Comparison of ENCODE assay signal across 16 cellular contexts in genomic region chr15:55170361-55170760, GRCh38. TPM values are rescaled to one million over a fixed set of nuclear protein-coding genes. Genes with fewer than 3 reads are reported as not detected.
DNase-seq lines count a peak whose midpoint lies in the region; ATAC-seq, FAIRE-seq and TF ChIP-seq lines count a peak whose summit lies in the region.
"Had no signal": no experiment of that assay in that cellular context is flagged by ENCODE, and none has a peak within 500 bp of the region (broad histone marks: within the 10 kb centered on the region; RNA-seq: fewer than 3 reads in every experiment).

No MANE protein-coding gene starts in this region.

- peak; percentile 61 for FAIRE-seq in A549 (lab: Jason Lieb, UNC)
- FAIRE-seq: G401.6, GM12891 had no signal

- TF ChIP-seq CTCF in A549 (IDR thresholded peaks at IDR 0.05) = no peak
- TF ChIP-seq CTCF in fibroblast of the aortic adventitia (IDR thresholded peaks at IDR 0.05; ENCODE audit: insufficient read depth, low read length) = no peak
- TF ChIP-seq CTCF in endodermal cell (conservative IDR thresholded peaks at IDR 0.05) = no peak

- no peaks in the 10 kb centered on the region for H3K27me3 Mint-ChIP-seq in endodermal cell (ENCODE audit: insufficient read depth)
- H3K27me3 Mint-ChIP-seq in activated CD8-positive, alpha-beta memory T cell treated with anti-CD3 and anti-CD28 coated beads, Interleukin-2, amount 10 ng/mL, durations not matched to agents 7 days and 5 days = no peaks in the 10 kb centered on the region
- H3K27me3 Mint-ChIP-seq: B cell had no signal

- no peak for TF ChIP-seq EP300 in A549 (IDR thresholded peaks at IDR 0.05)

- no peak for TF ChIP-seq RAD21 in A549 (conservative IDR thresholded peaks at IDR 0.05 in 1 of 2, IDR thresholded peaks at IDR 0.05 in 1 of 2)

- DNase-seq in A549 (ENCODE audit: low read depth in 1 of 2, low spot score in 1 of 2) (no peak), fibroblast of the aortic adventitia (ENCODE audit: low read depth) (peak; percentile 25), left kidney (ENCODE audit: low read depth, low spot score) (peak; percentile 34), renal cortical epithelial cell (ENCODE audit: low read depth) (peak; percentile 59), endodermal cell (no peak)
- DNase-seq in stimulated activated naive CD4-positive, alpha-beta T cell (lab: John Stamatoyannopoulos, UW) = no peak
- no peak for DNase-seq in activated CD8-positive, alpha-beta memory T cell treated with anti-CD3 and anti-CD28 coated beads, Interleukin-2, amount 10 ng/mL, durations not matched to agents 7 days and 5 days
- DNase-seq: CD8-positive, alpha-beta T cell; DMS 273 treated with DMSO at 0.1 percent for 48 hours; GM23248 had no signal

- H3K9me3 Mint-ChIP-seq in endodermal cell = no peaks in the 10 kb centered on the region
- no peaks in the 10 kb centered on the region for H3K9me3 Mint-ChIP-seq in activated CD8-positive, alpha-beta memory T cell treated with anti-CD3 and anti-CD28 coated beads, Interleukin-2, amount 10 ng/mL, durations not matched to agents 7 days and 5 days (ENCODE audit: low read depth)
- H3K9me3 Mint-ChIP-seq: CD8-positive, alpha-beta T cell had no signal

- 0 out of 3 replicates have a peak overlapping the region, but pooled peaks have one; percentile 11 for H3K4me2 ChIP-seq in A549
- H3K4me2 ChIP-seq: BLaER1 treated with 17β-estradiol and CSF1 and Interleukin-3, amounts not matched to agents 10 nM and 100 nM had no signal

- H3K4me3 Mint-ChIP-seq in endodermal cell = no peak overlapping the region
- no peak overlapping the region for H3K4me3 Mint-ChIP-seq in activated CD8-positive, alpha-beta memory T cell treated with anti-CD3 and anti-CD28 coated beads, Interleukin-2, amount 10 ng/mL, durations not matched to agents 7 days and 5 days
- H3K4me3 Mint-ChIP-seq: B cell; CD8-positive, alpha-beta T cell had no signal

- H3K9ac ChIP-seq in endodermal cell (ENCODE audit: extremely low read depth, low read length, poor library complexity, severe bottlenecking) = no peak overlapping the region
- H3K9ac ChIP-seq: BLaER1 treated with 17β-estradiol and CSF1 and Interleukin-3, amounts not matched to agents 10 nM and 100 nM; GM23248 had no signal

- ATAC-seq in A549 = no peak
- no peak for ATAC-seq in activated CD8-positive, alpha-beta memory T cell treated with anti-CD3 and anti-CD28 coated beads, Interleukin-2, amount 10 ng/mL, durations not matched to agents 7 days and 5 days
- ATAC-seq: CD8-positive, alpha-beta T cell had no signal

- peaks cover 2% of the 10 kb centered on the region for H3K36me3 ChIP-seq in endodermal cell (ENCODE audit: control insufficient read depth, insufficient read depth, low read length)
- H3K36me3 ChIP-seq: HAP-1 had no signal

- POLR2A ChIA-PET in A549 (lab: Yijun Ruan, JAX) = no interaction called here

- H3K4me1 ChIP-seq in A549 = peaks cover 7% of the 10 kb centered on the region; the same call in 1 of the 3 replicates
- H3K4me1 ChIP-seq in endodermal cell (ENCODE audit: control insufficient read depth, insufficient read depth, low read length) = no peaks in the 10 kb centered on the region
- H3K4me1 ChIP-seq: BLaER1 treated with 17β-estradiol and CSF1 and Interleukin-3, amounts not matched to agents 10 nM and 100 nM; HAP-1 had no signal

- H3K27ac ChIP-seq in A549 (no peak overlapping the region), endodermal cell (ENCODE audit: low read depth, low read length) (no peak overlapping the region)
- H3K27ac ChIP-seq: 22Rv1; BLaER1 treated with 17β-estradiol and CSF1 and Interleukin-3, amounts not matched to agents 10 nM and 100 nM; GM23248 had no signal

- 65% methylated on average over 4 of the region's 4 CpGs for WGBS in A549 (ENCODE audit: missing lambda C conversion rate)
- WGBS in endodermal cell (ENCODE audit: insufficient coverage in 1 of 2, insufficient read length in 1 of 2), 2 experiments = 80 to 100% methylated on average over 1 to 4 of the region's 4 CpGs

- no peak overlapping the region for H3K4me3 ChIP-seq in A549
- H3K4me3 ChIP-seq in fibroblast of the aortic adventitia (ENCODE audit: low read depth, low read length) = no peak overlapping the region
- H3K4me3 ChIP-seq in endodermal cell (ENCODE audit: low read length) = no peak overlapping the region
- H3K4me3 ChIP-seq: BLaER1 treated with 17β-estradiol and CSF1 and Interleukin-3, amounts not matched to agents 10 nM and 100 nM; GM23248; HAP-1 had no signal

- H3K27me3 ChIP-seq in endodermal cell (ENCODE audit: control insufficient read depth, insufficient read depth, low read length, poor library complexity, severe bottlenecking) = no peaks in the 10 kb centered on the region
- H3K27me3 ChIP-seq: BLaER1 treated with 17β-estradiol and CSF1 and Interleukin-3, amounts not matched to agents 10 nM and 100 nM had no signal

- no peak for TF ChIP-seq POLR2A in A549 (IDR thresholded peaks at IDR 0.05; ENCODE audit: low read length)

- H3K9me3 ChIP-seq in A549 = no peaks in the 10 kb centered on the region
- H3K9me3 ChIP-seq in endodermal cell (ENCODE audit: control insufficient read depth, low read length) = no peaks in the 10 kb centered on the region
- H3K9me3 ChIP-seq: BLaER1 treated with 17β-estradiol and CSF1 and Interleukin-3, amounts not matched to agents 10 nM and 100 nM; HAP-1 had no signal

- H3K4me1 Mint-ChIP-seq in endodermal cell = no peaks in the 10 kb centered on the region
- H3K4me1 Mint-ChIP-seq in activated CD8-positive, alpha-beta memory T cell treated with anti-CD3 and anti-CD28 coated beads, Interleukin-2, amount 10 ng/mL, durations not matched to agents 7 days and 5 days = peaks cover 1% of the 10 kb centered on the region
- H3K4me1 Mint-ChIP-seq: B cell had no signal

- H3K36me3 Mint-ChIP-seq in endodermal cell (ENCODE audit: low read depth) = no peaks in the 10 kb centered on the region
- H3K36me3 Mint-ChIP-seq in activated CD8-positive, alpha-beta memory T cell treated with anti-CD3 and anti-CD28 coated beads, Interleukin-2, amount 10 ng/mL, durations not matched to agents 7 days and 5 days = no peaks in the 10 kb centered on the region

- H3K27ac Mint-ChIP-seq in endodermal cell = no peak overlapping the region
- no peak overlapping the region for H3K27ac Mint-ChIP-seq in activated CD8-positive, alpha-beta memory T cell treated with anti-CD3 and anti-CD28 coated beads, Interleukin-2, amount 10 ng/mL, durations not matched to agents 7 days and 5 days
- H3K27ac Mint-ChIP-seq: B cell; CD8-positive, alpha-beta T cell had no signal

- CTCF ChIA-PET in A549 (lab: Yijun Ruan, JAX) = interaction anchor here (1.5 kb wide), 1 partner anchor 22 kb away, joined by 3 read pairs; no protein-coding TSS in a partner anchor
- CTCF ChIA-PET in activated CD8-positive, alpha-beta memory T cell treated with anti-CD3 and anti-CD28 coated beads, Interleukin-2, amount 10 ng/mL, durations not matched to agents 7 days and 5 days (lab: Charles Lee) = no interaction called here

TF ChIP-seq in A549, 52 proteins besides CTCF, POLR2A, EP300 and RAD21 (continues in another document):
- TF ChIP-seq TP53 (CRISPR knock-in tag; IDR thresholded peaks at IDR 0.05) (no peak), MAX (IDR thresholded peaks at IDR 0.05) (no peak), POLR2AphosphoS2 (conservative IDR thresholded peaks at IDR 0.05; ENCODE audit: low read length) (no peak), CBX8 (IDR thresholded peaks at IDR 0.05) (no peak), PBX3 (IDR thresholded peaks at IDR 0.05) (no peak), HOXB5 (CRISPR knock-in tag; IDR thresholded peaks at IDR 0.05) (no peak), BCL3 (IDR thresholded peaks at IDR 0.05) (no peak), GATA3 (IDR thresholded peaks at IDR 0.05; ENCODE audit: borderline replicate concordance) (no peak), SREBF2 (IDR thresholded peaks at IDR 0.05) (no peak), BHLHE40 (IDR thresholded peaks at IDR 0.05; ENCODE audit: low read depth, low read length) (no peak), HOXB13 (CRISPR knock-in tag; IDR thresholded peaks at IDR 0.05; ENCODE audit: low read depth) (no peak), CEBPB (IDR thresholded peaks at IDR 0.05) (no peak), RCOR1 (IDR thresholded peaks at IDR 0.05; ENCODE audit: low read depth, low read length) (no peak), RARB (CRISPR knock-in tag; IDR thresholded peaks at IDR 0.05) (no peak)

RNA-seq across cellular contexts. Expression of gene RSL24D1, which starts 26.4 kb away (rescaled TPM):
- polyA plus RNA-seq in A549 (2011; rRNA removed) (171 and 257 TPM in 2 replicates), A549 (2017; fragmentation: RNase III; extraction: RNeasy Plus Mini Kit Qiagen cat#74134 plus additional on column Dnase treatment) (103 to 121 TPM (median 104 TPM) in 3 replicates)
- 31.3 and 35.4 TPM in 2 replicates for polyA plus RNA-seq in A549 (2012; cell fraction: cytosol; rRNA removed)
- polyA plus RNA-seq in A549 (2012; cell fraction: nucleus; rRNA removed) = 6.9 and 14.2 TPM in 2 replicates
- polyA minus RNA-seq in A549 (2011; rRNA and poly(A)+ RNA removed) = 44.4 and 46.1 TPM in 2 replicates
- total RNA-seq in fibroblast of the aortic adventitia (ENCODE audit: low replicate concordance) (131 and 149 TPM in 2 replicates), renal cortical epithelial cell (77.5 and 147 TPM in 2 replicates), endodermal cell (10 to 100 TPM; 75.9 to 79.8 TPM)
- polyA plus RNA-seq in endodermal cell (2013, experiment 1 of 2) = 116 TPM
- 108 TPM for polyA plus RNA-seq in endodermal cell (2013, experiment 2 of 2)
- total RNA-seq in activated CD8-positive, alpha-beta memory T cell treated with anti-CD3 and anti-CD28 coated beads, Interleukin-2, amount 10 ng/mL, durations not matched to agents 7 days and 5 days = 10 to 100 TPM; 79.1 to 94.2 TPM

Comparison
In these comparisons a context has a peak if more than half of its experiments do, and no peak if none do; other contexts are left out.
1. DNase-seq: peak in fibroblast of the aortic adventitia (single experiment), left kidney (single experiment) and renal cortical epithelial cell (single experiment); none in A549 (0 of 2), endodermal cell (single experiment), stimulated activated naive CD4-positive, alpha-beta T cell (0 of 6) and activated CD8-positive, alpha-beta memory T cell treated with anti-CD3 and anti-CD28 coated beads, Interleukin-2, amount 10 ng/mL, durations not matched to agents 7 days and 5 days (single experiment).